In genomic region chr10:4645836-4646235, GRCh38 we compare ENCODE assay signal across 24 cellular contexts.
DNase-seq lines count a peak whose midpoint lies in the region; ATAC-seq and TF ChIP-seq lines count a peak whose summit lies in the region.
"Had no signal": no experiment of that assay in that cellular context is flagged by ENCODE, and none has a peak within 500 bp of the region (broad histone marks: within the 10 kb centered on the region; RNA-seq: fewer than 3 reads in every experiment).

No MANE protein-coding gene starts in this region.

- H3K36me3 Mint-ChIP-seq in endothelial cell (ENCODE audit: low read depth, unreplicated experiment) = no peaks in the 10 kb centered on the region
- H3K36me3 Mint-ChIP-seq in activated T-helper 17 cell treated with anti-CD3 and anti-CD28 coated beads, Interleukin-2, amount 50 U/mL, for 72 hours (ENCODE audit: low read depth) = no peaks in the 10 kb centered on the region
- H3K36me3 Mint-ChIP-seq: CD14-positive monocyte; CD4-positive, alpha-beta memory T cell; CD4-positive, CD25-positive, alpha-beta regulatory T cell; CD8-positive, alpha-beta memory T cell had no signal

- no peak overlapping the region for H2AFZ ChIP-seq in GM23248

- H3K4me1 Mint-ChIP-seq in endothelial cell (ENCODE audit: unreplicated experiment) = peaks cover 20% of the 10 kb centered on the region
- peaks cover 12% of the 10 kb centered on the region for H3K4me1 Mint-ChIP-seq in activated T-helper 17 cell treated with anti-CD3 and anti-CD28 coated beads, Interleukin-2, amount 50 U/mL, for 72 hours

- H3K27me3 ChIP-seq in Panc1 (ENCODE audit: control insufficient read depth, insufficient read depth, low read length) (no peaks in the 10 kb centered on the region), GM23248 (replicated peaks; ENCODE audit: insufficient read depth) (no peaks in the 10 kb centered on the region)
- H3K27me3 ChIP-seq: BE2C, BLaER1 had no signal

- no peak overlapping the region for H3K4me3 Mint-ChIP-seq in endothelial cell (ENCODE audit: unreplicated experiment)
- H3K4me3 Mint-ChIP-seq in activated T-helper 17 cell treated with anti-CD3 and anti-CD28 coated beads, Interleukin-2, amount 50 U/mL, for 72 hours = no peak overlapping the region
- H3K4me3 Mint-ChIP-seq: CD14-positive monocyte; CD4-positive, alpha-beta memory T cell; CD4-positive, CD25-positive, alpha-beta regulatory T cell; CD8-positive, alpha-beta memory T cell had no signal

- ATAC-seq in Panc1 = no peak
- ATAC-seq in GM21360 (IDR thresholded peaks at IDR 0.05; ENCODE audit: unreplicated experiment) = no peak
- no peak for ATAC-seq in activated T-helper 17 cell treated with anti-CD3 and anti-CD28 coated beads, Interleukin-2, amount 50 U/mL, for 72 hours (replicated peaks)
- ATAC-seq: GM12878 had no signal

- no peak overlapping the region for H3K9ac ChIP-seq in GM23248
- H3K9ac ChIP-seq: BLaER1 had no signal

- H3K4me3 ChIP-seq in Panc1 (ENCODE audit: low read depth in 2 of 2, low read length in 2 of 2) = no peak overlapping the region
- no peak overlapping the region for H3K4me3 ChIP-seq in GM23248
- H3K4me3 ChIP-seq: BLaER1, GM12878 had no signal

- POLR2A ChIA-PET in Panc1 (lab: Charles Lee) = no interaction called here

- H3K9me2 ChIP-seq in GM23248 (ENCODE audit: insufficient read depth) = no peaks in the 10 kb centered on the region

- CTCF ChIA-PET in Panc1 (lab: Charles Lee) = no interaction called here

- DNase-seq in Panc1 (ENCODE audit: low read depth, low spot score) (no peak), endothelial cell (ENCODE audit: low spot score) (no peak), left kidney (ENCODE audit: low read depth, low spot score) (peak; percentile 7), GM23248 (no peak)
- DNase-seq in central memory CD4-positive, alpha-beta T cell = no peak
- DNase-seq: 8988T; BE2C; C1 segment of cervical spinal cord; CD4-positive, alpha-beta memory T cell; CD4-positive, CD25-positive, alpha-beta regulatory T cell; CD8-positive, alpha-beta memory T cell; COR-L47; DMS 273 treated with DMSO at 0.1 percent for 48 hours; DMS153; DMS53; DMS79; DND-41; EL; GDM1 had no signal

- H4K20me1 ChIP-seq in GM23248 (ENCODE audit: insufficient read depth) = no peaks in the 10 kb centered on the region
- H4K20me1 ChIP-seq: BLaER1 had no signal

- 48 to 50% methylated on average over 2 of the region's 2 CpGs for WGBS in GM23248 (ENCODE audit: low coverage in 1 of 2, low lambda C conversion rate in 2 of 2, missing lambda C conversion rate in 2 of 2), 2 experiments

- in situ Hi-C loops in Panc1 (cut with HindIII; ENCODE audit: low pct_unique_long_range_greater_than_20kb, low sequenced_read_pairs) (no loop called here), GM23248 (cut with MboI) (no loop called here)

- no peak overlapping the region for H3K4me2 ChIP-seq in GM23248 (ENCODE audit: unreplicated experiment)
- H3K4me2 ChIP-seq: BLaER1 had no signal

- H3K27ac ChIP-seq in Panc1 (ENCODE audit: low read length) (peak overlapping the region; percentile 44; the same call in 1 of the 2 replicates), GM23248 (no peak overlapping the region)
- H3K27ac ChIP-seq: BLaER1 had no signal

- H3K79me2 ChIP-seq in GM23248 (ENCODE audit: insufficient read depth) = no peaks in the 10 kb centered on the region

- H3K9me3 Mint-ChIP-seq in endothelial cell (ENCODE audit: unreplicated experiment) = no peaks in the 10 kb centered on the region
- H3K9me3 Mint-ChIP-seq in activated T-helper 17 cell treated with anti-CD3 and anti-CD28 coated beads, Interleukin-2, amount 50 U/mL, for 72 hours = peaks cover 3% of the 10 kb centered on the region
- H3K9me3 Mint-ChIP-seq: CD14-positive monocyte; CD4-positive, CD25-positive, alpha-beta regulatory T cell; CD8-positive, alpha-beta memory T cell had no signal

- H3K27me3 Mint-ChIP-seq in endothelial cell (ENCODE audit: unreplicated experiment) = no peaks in the 10 kb centered on the region
- no peaks in the 10 kb centered on the region for H3K27me3 Mint-ChIP-seq in activated T-helper 17 cell treated with anti-CD3 and anti-CD28 coated beads, Interleukin-2, amount 50 U/mL, for 72 hours
- H3K27me3 Mint-ChIP-seq: CD4-positive, alpha-beta memory T cell; CD4-positive, CD25-positive, alpha-beta regulatory T cell; CD8-positive, alpha-beta memory T cell had no signal

- H3K4me1 ChIP-seq in Panc1 (ENCODE audit: control insufficient read depth, insufficient read depth, low read length) = peaks cover 7% of the 10 kb centered on the region
- H3K4me1 ChIP-seq in GM23248 (ENCODE audit: insufficient read depth) = peaks cover 12% of the 10 kb centered on the region
- H3K4me1 ChIP-seq: BE2C had no signal

- peaks cover 10% of the 10 kb centered on the region; the same call in 1 of the 2 replicates for H3F3A ChIP-seq in GM23248 (ENCODE audit: insufficient read depth)

- intact Hi-C loops in Panc1 (cut with micrococcal nuclease; ENCODE audit: unreplicated experiment) = no loop called here

- H3K27ac Mint-ChIP-seq in endothelial cell (ENCODE audit: unreplicated experiment) = peak overlapping the region; percentile 85
- no peak overlapping the region for H3K27ac Mint-ChIP-seq in activated T-helper 17 cell treated with anti-CD3 and anti-CD28 coated beads, Interleukin-2, amount 50 U/mL, for 72 hours
- H3K27ac Mint-ChIP-seq: CD14-positive monocyte; CD4-positive, CD25-positive, alpha-beta regulatory T cell; CD8-positive, alpha-beta memory T cell had no signal

- peaks cover 4% of the 10 kb centered on the region; the same call in 1 of the 2 replicates for H3K9me3 ChIP-seq in Panc1 (ENCODE audit: control insufficient read depth, insufficient read depth, low read depth, low read length)
- no peaks in the 10 kb centered on the region for H3K9me3 ChIP-seq in GM23248 (ENCODE audit: low read depth)
- H3K9me3 ChIP-seq: BE2C, BLaER1 had no signal

- no peak for TF ChIP-seq CTCF in Panc1 (IDR thresholded peaks at IDR 0.05)
- TF ChIP-seq CTCF in endothelial cell (IDR thresholded peaks at IDR 0.05; ENCODE audit: unreplicated experiment) = no peak

- no peaks in the 10 kb centered on the region for H3K36me3 ChIP-seq in Panc1 (ENCODE audit: control insufficient read depth, insufficient read depth, low read length)
- H3K36me3 ChIP-seq in GM23248 (ENCODE audit: low read depth) = no peaks in the 10 kb centered on the region
- H3K36me3 ChIP-seq: BE2C, BLaER1 had no signal

- BruUV-seq in Panc1 (replicated peaks; lab: Mats Ljungman, UMichigan) = no TSS peak
